Comparison of ENCODE assay signal across 24 cellular contexts in genomic region chr1:90356101-90356500, GRCh38.
"Had no signal": no experiment of that assay in that cellular context is flagged by ENCODE, and none has a peak within 500 bp of the region (broad histone marks: within the 10 kb centered on the region; RNA-seq: fewer than 3 reads in every experiment).

No MANE protein-coding gene starts in this region.

- H3K27me3 ChIP-seq: colonic mucosa, foreskin keratinocyte, gastrocnemius medialis, gastroesophageal sphincter, heart left ventricle, hepatocyte had no signal

- H3K9me3 Mint-ChIP-seq: dendritic cell treated with granulocyte-macrophage colony-stimulating factor and Interleukin-4, amounts not matched to agents 40 ng/mL and 50 ng/mL, for 4 days; effector memory CD8-positive, alpha-beta T cell; endodermal cell had no signal

- DNase-seq: colonic mucosa; cortex of kidney; dermis blood vessel endothelial cell; dorsolateral prefrontal cortex; effector CD4-positive, alpha-beta T cell; effector CD8-positive, alpha-beta T cell; effector memory CD4-positive, alpha-beta T cell; effector memory CD8-positive, alpha-beta T cell; erythroblast; esophagus squamous epithelium; foreskin fibroblast; foreskin keratinocyte; foreskin melanocyte; gastrocnemius medialis; glutamatergic neuron; head of caudate nucleus; heart left ventricle; heart right ventricle had no signal

- H3K9me3 ChIP-seq: colonic mucosa, esophagus squamous epithelium, gastrocnemius medialis, gastroesophageal sphincter, heart left ventricle, heart right ventricle had no signal

- H3K4me3 Mint-ChIP-seq: dendritic cell treated with granulocyte-macrophage colony-stimulating factor and Interleukin-4, amounts not matched to agents 40 ng/mL and 50 ng/mL, for 4 days; effector memory CD8-positive, alpha-beta T cell; endodermal cell had no signal

- H3K4me1 ChIP-seq: colonic mucosa, esophagus squamous epithelium, foreskin keratinocyte, gastrocnemius medialis, gastroesophageal sphincter, heart left ventricle, heart right ventricle had no signal

- H3K36me3 ChIP-seq: colonic mucosa, esophagus squamous epithelium, gastrocnemius medialis, gastroesophageal sphincter, heart left ventricle, heart right ventricle had no signal

- H3K27ac ChIP-seq: colonic mucosa, coronary artery, dorsolateral prefrontal cortex, epithelial cell of prostate, esophagus squamous epithelium, foreskin keratinocyte, gastrocnemius medialis, gastroesophageal sphincter, heart left ventricle, heart right ventricle, hepatocyte had no signal

- H3K4me3 ChIP-seq: colonic mucosa, coronary artery, dorsolateral prefrontal cortex, esophagus squamous epithelium, gastrocnemius medialis, gastroesophageal sphincter, heart left ventricle, heart right ventricle, hepatocyte had no signal

- H3K27ac Mint-ChIP-seq: dendritic cell treated with granulocyte-macrophage colony-stimulating factor and Interleukin-4, amounts not matched to agents 40 ng/mL and 50 ng/mL, for 4 days; effector memory CD8-positive, alpha-beta T cell; endodermal cell had no signal

- H3K27me3 Mint-ChIP-seq: dendritic cell treated with granulocyte-macrophage colony-stimulating factor and Interleukin-4, amounts not matched to agents 40 ng/mL and 50 ng/mL, for 4 days had no signal
